ENCODE assay signal across 9 cellular contexts in the genomic region with DNA sequence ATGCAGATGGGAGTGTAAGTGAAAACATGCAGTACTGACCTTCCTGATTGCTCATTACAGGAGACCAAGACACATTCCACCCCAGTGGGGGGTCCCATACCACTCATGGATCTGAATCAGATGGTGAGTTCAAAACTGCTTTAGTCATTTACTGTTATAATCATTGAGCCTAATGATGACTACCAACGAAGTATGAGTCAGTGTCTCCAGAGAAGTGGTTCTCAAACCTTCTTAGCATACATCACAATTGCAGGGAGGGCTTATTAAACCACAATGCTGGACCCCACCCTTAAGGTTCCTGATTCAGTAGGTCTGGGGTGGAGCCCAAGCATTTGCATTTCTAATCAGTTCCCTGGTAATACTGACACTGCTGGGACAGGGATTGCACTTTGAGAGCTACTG.
DNase-seq lines count a peak whose midpoint lies in the region; ATAC-seq and TF ChIP-seq lines count a peak whose summit lies in the region.
"Had no signal": no experiment of that assay in that cellular context is flagged by ENCODE, and none has a peak within 500 bp of the region (broad histone marks: within the 10 kb centered on the region; RNA-seq: fewer than 3 reads in every experiment).

No MANE protein-coding gene starts in this region.

- peaks cover 41% of the 10 kb centered on the region for H3K4me1 Mint-ChIP-seq in T-helper 2 cell treated with Interferon-gamma antibody and Interleukin-4, amounts not matched to agents 5 μg/mL and 100 μg/mL, for 36 hours (ENCODE audit: low read depth)

- H3K4me1 ChIP-seq in aorta (ENCODE audit: control insufficient read depth in 1 of 2, insufficient read depth in 2 of 2, low read length in 2 of 2), result peaks cover 0 to 4% of the 10 kb centered on the region in 2 donors
- H3K4me1 ChIP-seq: SJCRH30 had no signal

- intact Hi-C loops in aorta (cut with DNase I), result loop anchor here in 1 of 2 donors (5.0 kb wide), 1 partner anchor 32 kb away; no protein-coding TSS in a partner anchor

- WGBS in aorta, 2 donors, result 62 to 73% methylated on average over 1 of the region's 1 CpG

- peaks cover 13% of the 10 kb centered on the region for H3K9me3 Mint-ChIP-seq in T-helper 2 cell treated with Interferon-gamma antibody and Interleukin-4, amounts not matched to agents 5 μg/mL and 100 μg/mL, for 36 hours

- no peaks in the 10 kb centered on the region for H3K9me3 ChIP-seq in aorta (ENCODE audit: control insufficient read depth, low read length)
- H3K9me3 ChIP-seq: SJCRH30 had no signal

- H3K36me3 Mint-ChIP-seq in T-helper 2 cell treated with Interferon-gamma antibody and Interleukin-4, amounts not matched to agents 5 μg/mL and 100 μg/mL, for 36 hours (ENCODE audit: low read depth), result peaks cover 85% of the 10 kb centered on the region

- H3K27ac ChIP-seq in aorta (ENCODE audit: low read depth in 1 of 2, low read length in 2 of 2), result peak overlapping the region in 1 of 2 donors; percentile 45
- H3K27ac ChIP-seq: SJCRH30 had no signal

- peaks cover 10 to 19% of the 10 kb centered on the region in 2 donors for H3K36me3 ChIP-seq in aorta (ENCODE audit: control insufficient read depth in 1 of 2, insufficient read depth in 2 of 2, low read length in 1 of 2)
- H3K36me3 ChIP-seq: SJCRH30 had no signal

- no peaks in the 10 kb centered on the region for H3K27me3 ChIP-seq in aorta (ENCODE audit: control insufficient read depth in 1 of 2, insufficient read depth in 2 of 2, low read length in 1 of 2)
- H3K27me3 ChIP-seq: SJCRH30 had no signal

- H3K4me3 Mint-ChIP-seq in T-helper 2 cell treated with Interferon-gamma antibody and Interleukin-4, amounts not matched to agents 5 μg/mL and 100 μg/mL, for 36 hours, result no peak overlapping the region

- H3K4me3 ChIP-seq in epithelial cell of esophagus (ENCODE audit: low read length) (no peak overlapping the region), aorta (ENCODE audit: low read length in 2 of 2) (no peak overlapping the region)
- H3K4me3 ChIP-seq: SJCRH30 had no signal

- peak overlapping the region; percentile 38 for H3K27ac Mint-ChIP-seq in T-helper 2 cell treated with Interferon-gamma antibody and Interleukin-4, amounts not matched to agents 5 μg/mL and 100 μg/mL, for 36 hours

- H3K27me3 Mint-ChIP-seq in T-helper 2 cell treated with Interferon-gamma antibody and Interleukin-4, amounts not matched to agents 5 μg/mL and 100 μg/mL, for 36 hours (ENCODE audit: low read depth), result no peaks in the 10 kb centered on the region

- ATAC-seq in HG03108 (IDR thresholded peaks at IDR 0.05; ENCODE audit: unreplicated experiment) (no peak), GM18907 (IDR thresholded peaks at IDR 0.05; ENCODE audit: unreplicated experiment) (no peak), aorta (ENCODE audit: low FRiP score) (no peak)

- DNase-seq in GM03348 (ENCODE audit: low spot score) (peak; percentile 64), epithelial cell of esophagus (ENCODE audit: low read depth) (peak; percentile 87), cerebellar cortex (ENCODE audit: low spot score) (no peak), aorta (no peak)
- peak; percentile 49 for DNase-seq in T-helper 2 cell treated with Interferon-gamma antibody and Interleukin-4, amounts not matched to agents 5 μg/mL and 100 μg/mL, for 36 hours (ENCODE audit: low spot score)
- DNase-seq in stimulated activated CD4-positive, alpha-beta T cell treated with anti-CD3 and anti-CD28 coated beads, Interleukin-15, amount 100 ng/mL, for 48 hours (ENCODE audit: low read depth in 2 of 2), result peak; percentile 43 to 48
- DNase-seq: SJCRH30 had no signal

- no peak for TF ChIP-seq CTCF in epithelial cell of esophagus (IDR thresholded peaks at IDR 0.05; ENCODE audit: insufficient read depth, low read depth, low read length, missing control alignments)

Comparison
In these comparisons a context has a peak if more than half of its experiments do, and no peak if none do; other contexts are left out.
1. DNase-seq: peak in GM03348 (single experiment), T-helper 2 cell treated with Interferon-gamma antibody and Interleukin-4, amounts not matched to agents 5 μg/mL and 100 μg/mL, for 36 hours (single experiment), epithelial cell of esophagus (single experiment) and stimulated activated CD4-positive, alpha-beta T cell treated with anti-CD3 and anti-CD28 coated beads, Interleukin-15, amount 100 ng/mL, for 48 hours (2 of 2); none in cerebellar cortex (single experiment) and aorta (0 of 2).